7 cellular contexts compared by ENCODE assay signal in the genomic region with DNA sequence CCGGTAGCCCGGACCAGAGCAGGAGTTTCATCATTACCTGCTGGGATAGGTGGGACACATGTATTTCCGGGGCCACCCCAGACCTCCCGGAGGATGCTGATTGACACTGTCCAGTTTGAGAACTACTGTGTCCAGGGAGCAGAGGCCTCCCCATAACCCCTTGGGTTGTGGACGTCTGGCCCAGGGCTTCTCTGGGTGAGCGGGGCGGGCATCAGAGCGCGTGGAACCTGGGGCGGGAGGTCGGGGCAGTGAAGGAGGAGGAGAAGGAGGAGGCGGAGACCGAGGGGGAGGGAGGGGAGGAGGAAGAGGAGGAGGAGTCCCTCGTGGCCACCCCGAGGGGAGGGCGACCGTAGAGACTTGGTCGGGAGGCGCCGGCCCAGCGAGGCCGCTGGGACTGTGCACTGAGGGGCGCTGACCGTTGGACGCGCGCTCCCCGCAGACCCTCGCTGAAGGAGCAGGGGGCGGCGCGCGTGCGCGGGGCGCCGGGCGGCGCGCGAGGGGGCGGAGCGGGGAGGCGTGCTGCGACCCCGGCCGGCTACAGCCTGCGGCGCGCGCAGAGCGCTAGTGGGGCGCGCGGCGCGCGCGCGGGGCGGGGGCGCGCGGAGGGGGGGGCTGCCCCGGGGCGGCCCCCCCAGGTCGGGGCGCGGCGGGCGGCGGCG. TPM values are rescaled to one million over a fixed set of nuclear protein-coding genes. Genes with fewer than 3 reads are reported as not detected.
A peak's percentile ranks its signal among the peaks of the same experiment; 100 is the strongest.
DNase-seq lines count a peak whose midpoint lies in the region; ATAC-seq and TF ChIP-seq lines count a peak whose summit lies in the region.

Gene GRK3, plus strand, starts transcription at position 356 of the 659 bp plus-strand sequence. CDS start 366 bp downstream, outside the sequence.

- peaks cover 0 to 22% (median 0%) of the 10 kb centered on the region in 4 donors for H3K27me3 ChIP-seq in esophagus squamous epithelium

- no peak for TF ChIP-seq CTCF in esophagus squamous epithelium (IDR thresholded peaks at IDR 0.05)
- TF ChIP-seq CTCF in natural killer cell (IDR thresholded peaks at IDR 0.05), result no peak

- H3K27me3 Mint-ChIP-seq in natural killer cell (ENCODE audit: low read depth in 2 of 2), result peaks cover 27 to 33% of the 10 kb centered on the region in 2 donors
- no peaks in the 10 kb centered on the region for H3K27me3 Mint-ChIP-seq in stimulated activated naive CD8-positive, alpha-beta T cell treated with anti-CD3 and anti-CD28 coated beads, Interleukin-15, amount 100 ng/mL, for 72 hours

- peak; percentile 41 for ATAC-seq in HG02973 (IDR thresholded peaks at IDR 0.05; ENCODE audit: unreplicated experiment)
- ATAC-seq in natural killer cell, result peak; percentile 54 to 79 (median 66)
- ATAC-seq in stimulated activated naive CD8-positive, alpha-beta T cell treated with anti-CD3 and anti-CD28 coated beads, Interleukin-15, amount 100 ng/mL, for 72 hours, result peak; percentile 86

- DNase-seq in NOMO-1 (lab: John Stamatoyannopoulos, UW; ENCODE audit: unreplicated experiment in 2 of 2) (peak; percentile 72 to 85), activated T-cell treated with anti-CD3 and anti-CD28 coated beads for 48 hours (ENCODE audit: low read depth) (peak; percentile 55), esophagus squamous epithelium (lab: John Stamatoyannopoulos, UW) (peak; percentile 31), natural killer cell (peak; percentile 17)
- peak; percentile 72 to 80 for DNase-seq in stimulated activated naive CD8-positive, alpha-beta T cell treated with anti-CD3 and anti-CD28 coated beads, Interleukin-15, amount 100 ng/mL, for 72 hours

- peak within 1 kb of the TSS; percentile 91 for H3K4me3 Mint-ChIP-seq in natural killer cell
- peak within 1 kb of the TSS; percentile 95 to 100 for H3K4me3 Mint-ChIP-seq in stimulated activated naive CD8-positive, alpha-beta T cell treated with anti-CD3 and anti-CD28 coated beads, Interleukin-15, amount 100 ng/mL, for 72 hours

- peak within 1 kb of the TSS; percentile 65 to 85 (median 76) for H3K27ac ChIP-seq in esophagus squamous epithelium

- H3K4me1 Mint-ChIP-seq in natural killer cell, result peaks cover 19 to 27% of the 10 kb centered on the region in 2 donors
- H3K4me1 Mint-ChIP-seq in stimulated activated naive CD8-positive, alpha-beta T cell treated with anti-CD3 and anti-CD28 coated beads, Interleukin-15, amount 100 ng/mL, for 72 hours, result peaks cover 65% of the 10 kb centered on the region

- peak within 1 kb of the TSS in 1 of 2 donors; percentile 74 for H3K27ac Mint-ChIP-seq in natural killer cell
- peak within 1 kb of the TSS; percentile 98 for H3K27ac Mint-ChIP-seq in stimulated activated naive CD8-positive, alpha-beta T cell treated with anti-CD3 and anti-CD28 coated beads, Interleukin-15, amount 100 ng/mL, for 72 hours

- no peaks in the 10 kb centered on the region for H3K9me3 Mint-ChIP-seq in natural killer cell
- no peaks in the 10 kb centered on the region for H3K9me3 Mint-ChIP-seq in stimulated activated naive CD8-positive, alpha-beta T cell treated with anti-CD3 and anti-CD28 coated beads, Interleukin-15, amount 100 ng/mL, for 72 hours

- peak within 1 kb of the TSS; percentile 55 to 96 (median 75) for H3K4me3 ChIP-seq in esophagus squamous epithelium

- H3K4me1 ChIP-seq in esophagus squamous epithelium, result peaks cover 8 to 29% (median 19%) of the 10 kb centered on the region in 3 donors

- H3K36me3 Mint-ChIP-seq in natural killer cell, result no peaks in the 10 kb centered on the region

- 0 to 1% methylated on average over 2 to 21 of the region's 73 CpGs for whole genome bisulfite sequencing in esophagus squamous epithelium, 2 donors

- no peaks in the 10 kb centered on the region for H3K36me3 ChIP-seq in esophagus squamous epithelium

- peak; percentile 83 for TF ChIP-seq POLR2A in GM15510 (IDR thresholded peaks at IDR 0.05; ENCODE audit: borderline replicate concordance, extremely low read depth, insufficient read length)
- TF ChIP-seq POLR2A in esophagus squamous epithelium (IDR thresholded peaks at IDR 0.05), result peak in 1 of 4 donors; percentile 57

- H3K9me3 ChIP-seq in esophagus squamous epithelium, result no peaks in the 10 kb centered on the region

- intact Hi-C loops in esophagus squamous epithelium (cut with DNase I), result no loop called here
- intact Hi-C loops in natural killer cell (cut with micrococcal nuclease), result loop anchor here (5.0 kb wide), 1 partner anchor 147 kb away; no protein-coding TSS in a partner anchor

RNA-seq across cellular contexts. Expression of gene GRK3, which starts in this region (rescaled TPM):
- total RNA-seq in esophagus squamous epithelium (1 to 10 TPM in 3 of 4 donors, under 1 TPM in 1; 0.64 to 5.3 (median 2.8) TPM), natural killer cell (1 to 10 TPM; 2.2 to 7.2 (median 3.8) TPM)

Comparison
In these comparisons a context has a peak if more than half of its experiments do, and no peak if none do; other contexts are left out.
1. Peak in every context shown above with its lines: DNase-seq, ATAC-seq, H3K4me3 ChIP-seq and H3K27ac ChIP-seq.
2. DNase-seq: peak in every context shown above with its lines; median percentile 78 in NOMO-1; 76 in stimulated activated naive CD8-positive, alpha-beta T cell treated with anti-CD3 and anti-CD28 coated beads, Interleukin-15, amount 100 ng/mL, for 72 hours; 55 in activated T-cell treated with anti-CD3 and anti-CD28 coated beads for 48 hours; 31 in esophagus squamous epithelium; 17 in natural killer cell.